30 cellular contexts compared by ENCODE assay signal in the genomic region with DNA sequence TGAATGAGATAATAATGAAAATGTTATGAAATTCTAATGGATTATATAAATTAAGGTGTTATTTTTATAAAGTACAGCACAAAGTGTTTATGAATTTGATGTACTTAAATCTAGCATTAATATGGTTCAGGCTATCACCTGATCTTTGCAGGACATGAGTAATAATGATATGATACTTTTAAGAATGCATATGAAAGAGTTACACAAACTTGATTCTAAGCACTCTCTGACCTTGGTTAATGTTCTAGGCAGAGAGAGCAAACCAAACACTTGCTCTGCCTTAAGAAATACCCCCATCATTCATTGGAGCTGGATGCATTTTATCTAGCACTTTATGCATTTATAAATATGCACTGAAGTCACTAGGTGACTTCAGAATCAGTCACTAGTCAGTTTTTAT.
"Had no signal": no experiment of that assay in that cellular context is flagged by ENCODE, and none has a peak within 500 bp of the region (broad histone marks: within the 10 kb centered on the region; RNA-seq: fewer than 3 reads in every experiment).

No MANE protein-coding gene starts in this region.

- ATAC-seq: Panc1 had no signal

- DNase-seq: Karpas-422, KBM-7, MM.1S, MV-4-11, NCI-H1092, NCI-H1105, NCI-H1417 treated with DMSO at 0.1 percent for 48 hours, NCI-H1436 treated with DMSO at 0.1 percent for 48 hours, NCI-H1694 treated with DMSO at 0.1 percent for 48 hours, NCI-H187 treated with DMSO at 0.1 percent for 48 hours, NCI-H2029, NCI-H2081, NCI-H2171 treated with DMSO at 0.1 percent for 48 hours, NCI-H2227 treated with DMSO at 0.1 percent for 48 hours, NCI-H345, NCI-H446, NCI-H510A treated with DMSO at 0.1 percent for 48 hours, NCI-H526, NCI-H69, NCI-H748 treated with DMSO at 0.1 percent for 48 hours, NCI-H82, PC-9, Right ventricle myocardium superior, SHP77 treated with DMSO at 0.1 percent for 48 hours, SK-N-SH, SW 1271 had no signal

- H3K27me3 ChIP-seq: SJSA1 had no signal

- H3K9me3 ChIP-seq: SK-N-SH had no signal

- H3K27ac ChIP-seq: KMS-11, PC-9, RWPE1, SJSA1 had no signal

- H3K4me3 ChIP-seq: PC-9, SJSA1 had no signal

- H3K4me1 ChIP-seq: SJSA1 had no signal

- H3K36me3 ChIP-seq: SJSA1 had no signal
